In genomic region chr3:175383366-175383765, GRCh38 we compare ENCODE assay signal across 18 cellular contexts.
"Had no signal": no experiment of that assay in that cellular context is flagged by ENCODE, and none has a peak within 500 bp of the region (broad histone marks: within the 10 kb centered on the region; RNA-seq: fewer than 3 reads in every experiment).

No MANE protein-coding gene starts in this region.

- H3K27me3 ChIP-seq: testis had no signal

- H3K27ac Mint-ChIP-seq: activated naive CD8-positive, alpha-beta T cell treated with anti-CD3 and anti-CD28 coated beads, Interleukin-2, amount 10 ng/mL, durations not matched to agents 7 days and 5 days; stimulated activated naive CD8-positive, alpha-beta T cell treated with anti-CD3 and anti-CD28 coated beads, Interleukin-15, amount 100 ng/mL, for 72 hours had no signal

- H3K9me3 ChIP-seq: testis had no signal

- H3K4me1 Mint-ChIP-seq: activated naive CD8-positive, alpha-beta T cell treated with anti-CD3 and anti-CD28 coated beads, Interleukin-2, amount 10 ng/mL, durations not matched to agents 7 days and 5 days; stimulated activated naive CD8-positive, alpha-beta T cell treated with anti-CD3 and anti-CD28 coated beads, Interleukin-15, amount 100 ng/mL, for 72 hours had no signal

- H3K9me3 Mint-ChIP-seq: activated naive CD8-positive, alpha-beta T cell treated with anti-CD3 and anti-CD28 coated beads, Interleukin-2, amount 10 ng/mL, durations not matched to agents 7 days and 5 days; stimulated activated naive CD8-positive, alpha-beta T cell treated with anti-CD3 and anti-CD28 coated beads, Interleukin-15, amount 100 ng/mL, for 72 hours had no signal

- DNase-seq: activated CD4-positive, alpha-beta T cell treated with anti-CD3 and anti-CD28 coated beads for 1 hour; activated CD4-positive, alpha-beta T cell treated with anti-CD3 and anti-CD28 coated beads, Interleukin-2, amount 50 U/mL, for 48 hours; activated gamma-delta T cell treated with Interleukin-2 at 50 U/mL for 16 hours; activated naive CD8-positive, alpha-beta T cell treated with anti-CD3 and anti-CD28 coated beads, Interleukin-2, amount 10 ng/mL, durations not matched to agents 7 days and 5 days; activated T-cell treated with anti-CD3 and anti-CD28 coated beads, Interleukin-2, amount 50 U/mL, for 48 hours; central memory CD4-positive, alpha-beta T cell; cortex of kidney; effector memory CD4-positive, alpha-beta T cell; foreskin melanocyte; head of caudate nucleus; occipital lobe; stimulated activated CD4-positive, alpha-beta T cell treated with anti-CD3 and anti-CD28 coated beads, Interleukin-4, amount 100 ng/mL, for 1 hour; stimulated activated naive CD8-positive, alpha-beta T cell treated with anti-CD3 and anti-CD28 coated beads, Interleukin-15, amount 100 ng/mL, for 72 hours; T-helper 9 cell; testis had no signal

- H3K27me3 Mint-ChIP-seq: activated naive CD8-positive, alpha-beta T cell treated with anti-CD3 and anti-CD28 coated beads, Interleukin-2, amount 10 ng/mL, durations not matched to agents 7 days and 5 days; stimulated activated naive CD8-positive, alpha-beta T cell treated with anti-CD3 and anti-CD28 coated beads, Interleukin-15, amount 100 ng/mL, for 72 hours had no signal

- H3K27ac ChIP-seq: epithelial cell of prostate had no signal

- ATAC-seq: left lobe of liver; stimulated activated naive CD8-positive, alpha-beta T cell treated with anti-CD3 and anti-CD28 coated beads, Interleukin-15, amount 100 ng/mL, for 72 hours had no signal

- H3K4me3 Mint-ChIP-seq: activated naive CD8-positive, alpha-beta T cell treated with anti-CD3 and anti-CD28 coated beads, Interleukin-2, amount 10 ng/mL, durations not matched to agents 7 days and 5 days; nephron; stimulated activated naive CD8-positive, alpha-beta T cell treated with anti-CD3 and anti-CD28 coated beads, Interleukin-15, amount 100 ng/mL, for 72 hours had no signal

- H3K4me1 ChIP-seq: testis had no signal

- H3K4me3 ChIP-seq: testis had no signal

- H3K36me3 Mint-ChIP-seq: activated naive CD8-positive, alpha-beta T cell treated with anti-CD3 and anti-CD28 coated beads, Interleukin-2, amount 10 ng/mL, durations not matched to agents 7 days and 5 days had no signal
